In the genomic region with DNA sequence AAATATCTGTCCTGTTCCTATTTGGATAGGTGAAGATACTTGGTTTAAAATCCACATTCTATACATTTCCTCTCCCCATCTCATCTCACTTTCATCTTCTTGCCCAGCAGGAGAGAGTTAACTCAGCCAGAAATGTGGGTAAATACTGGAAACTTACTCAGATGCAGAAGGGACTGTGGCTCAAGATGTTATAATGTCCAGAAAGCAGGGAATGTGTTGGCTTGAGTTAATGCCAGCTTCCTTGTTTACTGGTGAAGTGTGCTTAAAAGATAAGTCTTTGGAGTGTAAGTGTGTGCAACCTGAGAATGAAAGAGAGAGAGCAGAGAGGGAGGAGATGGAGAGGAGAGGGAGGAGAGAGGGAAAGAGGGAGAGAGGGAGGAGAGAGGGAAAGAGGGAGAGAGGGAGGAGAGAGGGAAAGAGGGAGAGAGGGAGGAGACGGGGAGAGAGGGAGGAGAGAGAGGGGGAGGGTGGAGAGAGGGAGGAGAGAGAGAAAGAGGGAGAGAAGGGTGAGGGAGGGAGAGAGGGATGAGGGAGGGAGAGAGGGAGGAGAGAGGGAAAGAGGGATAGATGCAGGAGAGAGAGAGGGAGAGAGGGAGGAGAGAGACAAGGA, we compare ENCODE assay signal across 1 cellular context.
TF ChIP-seq lines count a peak whose summit lies in the region.

No MANE protein-coding gene starts in this region.

TF ChIP-seq in HEK293, 187 proteins besides CTCF, POLR2A, EP300 and RAD21 (continued from another document):
- TF ChIP-seq SP7 (tag by site-specific recombination; IDR thresholded peaks at IDR 0.05), result no peak
TF ChIP-seq in HEK293: peak in this region for 4.
